Comparison of ENCODE assay signal across 1 cellular context in the genomic region with DNA sequence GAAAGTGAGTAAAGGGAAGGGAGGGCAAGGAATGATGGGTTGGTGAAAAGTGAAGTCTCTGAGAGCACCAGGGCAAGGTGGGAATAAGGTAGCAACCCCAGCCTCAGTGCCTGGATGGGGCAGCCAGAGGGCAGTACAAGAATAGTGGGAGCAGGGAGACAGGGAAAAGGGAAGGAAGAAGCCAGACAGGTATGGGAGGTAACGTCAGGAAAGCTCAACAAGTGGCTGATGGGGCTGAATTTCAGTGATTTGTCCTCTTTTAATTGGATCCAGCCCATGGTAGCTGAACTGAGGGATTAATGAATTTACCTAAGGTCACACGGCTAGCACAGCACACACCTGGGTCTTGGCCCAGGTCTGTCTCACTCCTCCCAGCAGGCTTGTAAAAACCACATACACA.
TF ChIP-seq lines count a peak whose summit lies in the region.

No MANE protein-coding gene starts in this region.

TF ChIP-seq in HEK293T, 16 proteins besides CTCF, POLR2A, EP300 and RAD21 (continued from another document):
- TF ChIP-seq ELF4 (IDR thresholded peaks at IDR 0.05) (no peak), SUZ12 (IDR thresholded peaks at IDR 0.05) (no peak), CTBP1 (IDR thresholded peaks at IDR 0.05; ENCODE audit: borderline replicate concordance) (no peak)
